25 cellular contexts compared by ENCODE assay signal in genomic region chr11:119187123-119187892, GRCh38. TPM values are rescaled to one million over a fixed set of nuclear protein-coding genes. Genes with fewer than 3 reads are reported as not detected.
"Had no signal": no experiment of that assay in that cellular context is flagged by ENCODE, and none has a peak within 500 bp of the region (broad histone marks: within the 10 kb centered on the region; RNA-seq: fewer than 3 reads in every experiment).

No MANE protein-coding gene starts in this region.

- H3K9me3 ChIP-seq: heart left ventricle, left ventricle myocardium inferior, sigmoid colon, testis, tibial nerve, upper lobe of right lung, vagina had no signal

- H3K9me3 Mint-ChIP-seq: natural killer cell treated with Interleukin-12 subunit alpha and Interleukin-12 subunit beta and Interleukin-15 and Interleukin-18, amount 100 ng/mL, for 72 hours; neural progenitor cell; stimulated activated naive CD8-positive, alpha-beta T cell treated with anti-CD3 and anti-CD28 coated beads, Interleukin-15, amount 100 ng/mL, for 72 hours had no signal

- H3K27me3 Mint-ChIP-seq: natural killer cell treated with Interleukin-12 subunit alpha and Interleukin-12 subunit beta and Interleukin-15 and Interleukin-18, amount 100 ng/mL, for 72 hours; stimulated activated naive CD8-positive, alpha-beta T cell treated with anti-CD3 and anti-CD28 coated beads, Interleukin-15, amount 100 ng/mL, for 72 hours had no signal

- H3K27ac Mint-ChIP-seq: natural killer cell treated with Interleukin-12 subunit alpha and Interleukin-12 subunit beta and Interleukin-15 and Interleukin-18, amount 100 ng/mL, for 72 hours; neural progenitor cell; stimulated activated naive B cell treated with anti-CD40 and anti-IgM and Interleukin-4, amounts not matched to agents 10 μg/mL and 1 μg/mL and 100 μg/mL, for 72 hours had no signal

- H3K27me3 ChIP-seq: neural progenitor cell, testis, upper lobe of right lung, vagina had no signal

- H3K4me3 ChIP-seq: coronary artery, heart left ventricle, left ventricle myocardium inferior, lung, neural progenitor cell, sigmoid colon, skin epidermis, testis, tibial nerve, upper lobe of right lung, vagina had no signal

- ATAC-seq: heart left ventricle; stimulated activated naive B cell treated with anti-CD40 and anti-IgM and Interleukin-4, amounts not matched to agents 10 μg/mL and 1 μg/mL and 100 μg/mL, for 72 hours; stimulated activated naive CD8-positive, alpha-beta T cell treated with anti-CD3 and anti-CD28 coated beads, Interleukin-15, amount 100 ng/mL, for 72 hours; upper lobe of right lung had no signal

- H3K36me3 ChIP-seq: neural progenitor cell, upper lobe of right lung had no signal

- H3K4me1 ChIP-seq: left ventricle myocardium inferior, neural progenitor cell, sigmoid colon, testis, tibial nerve, upper lobe of right lung, vagina had no signal

- DNase-seq: effector CD4-positive, alpha-beta T cell; foreskin melanocyte; heart left ventricle; hippocampal formation; left ventricle myocardium inferior; mesenchymal stem cell; midbrain; occipital lobe; sigmoid colon; stimulated activated CD4-positive, alpha-beta T cell treated with anti-CD3 and anti-CD28 coated beads, Interleukin-2, amount 100 ng/mL, for 24 hours; stimulated activated CD4-positive, alpha-beta T cell treated with anti-CD3 and anti-CD28 coated beads, Interleukin-4, amount 100 ng/mL, for 4 hours; stimulated activated naive B cell treated with anti-CD40 and anti-IgM and Interleukin-4, amounts not matched to agents 10 μg/mL and 1 μg/mL and 100 μg/mL, for 72 hours; stimulated activated naive CD8-positive, alpha-beta T cell treated with anti-CD3 and anti-CD28 coated beads, Interleukin-15, amount 100 ng/mL, for 72 hours; testis; upper lobe of right lung had no signal

- H3K9ac ChIP-seq: neural progenitor cell had no signal

- H3K36me3 Mint-ChIP-seq: natural killer cell treated with Interleukin-12 subunit alpha and Interleukin-12 subunit beta and Interleukin-15 and Interleukin-18, amount 100 ng/mL, for 72 hours; neural progenitor cell had no signal

- H3K4me1 Mint-ChIP-seq: stimulated activated naive CD8-positive, alpha-beta T cell treated with anti-CD3 and anti-CD28 coated beads, Interleukin-15, amount 100 ng/mL, for 72 hours had no signal

- H3K4me3 Mint-ChIP-seq: natural killer cell treated with Interleukin-12 subunit alpha and Interleukin-12 subunit beta and Interleukin-15 and Interleukin-18, amount 100 ng/mL, for 72 hours; neural progenitor cell; stimulated activated naive B cell treated with anti-CD40 and anti-IgM and Interleukin-4, amounts not matched to agents 10 μg/mL and 1 μg/mL and 100 μg/mL, for 72 hours; stimulated activated naive CD8-positive, alpha-beta T cell treated with anti-CD3 and anti-CD28 coated beads, Interleukin-15, amount 100 ng/mL, for 72 hours had no signal

- H3K27ac ChIP-seq: coronary artery, heart left ventricle, left ventricle myocardium inferior, neural progenitor cell, sigmoid colon, skin epidermis, testis, tibial nerve, upper lobe of right lung, vagina had no signal

RNA-seq across cellular contexts. Expression of gene NHERF4, which starts 2.0 kb away (rescaled TPM):
- total RNA-seq: dermis microvascular lymphatic vessel endothelial cell, glomerular endothelial cell, left ventricle myocardium inferior, occipital lobe had no signal
- polyA plus RNA-seq: heart left ventricle had no signal

RNA-seq across cellular contexts. Expression of gene ABCG4, which starts 38.5 kb away (rescaled TPM):
- total RNA-seq: dermis microvascular lymphatic vessel endothelial cell; natural killer cell treated with Interleukin-12 subunit alpha and Interleukin-12 subunit beta and Interleukin-15 and Interleukin-18, amount 100 ng/mL, for 72 hours; subcutaneous adipose tissue had no signal
